ENCODE assay signal across 1 cellular context in genomic region chr20:63969851-63970713, GRCh38.
A peak's percentile ranks its signal among the peaks of the same experiment; 100 is the strongest.
TF ChIP-seq lines count a peak whose summit lies in the region.

A gene with protein sequence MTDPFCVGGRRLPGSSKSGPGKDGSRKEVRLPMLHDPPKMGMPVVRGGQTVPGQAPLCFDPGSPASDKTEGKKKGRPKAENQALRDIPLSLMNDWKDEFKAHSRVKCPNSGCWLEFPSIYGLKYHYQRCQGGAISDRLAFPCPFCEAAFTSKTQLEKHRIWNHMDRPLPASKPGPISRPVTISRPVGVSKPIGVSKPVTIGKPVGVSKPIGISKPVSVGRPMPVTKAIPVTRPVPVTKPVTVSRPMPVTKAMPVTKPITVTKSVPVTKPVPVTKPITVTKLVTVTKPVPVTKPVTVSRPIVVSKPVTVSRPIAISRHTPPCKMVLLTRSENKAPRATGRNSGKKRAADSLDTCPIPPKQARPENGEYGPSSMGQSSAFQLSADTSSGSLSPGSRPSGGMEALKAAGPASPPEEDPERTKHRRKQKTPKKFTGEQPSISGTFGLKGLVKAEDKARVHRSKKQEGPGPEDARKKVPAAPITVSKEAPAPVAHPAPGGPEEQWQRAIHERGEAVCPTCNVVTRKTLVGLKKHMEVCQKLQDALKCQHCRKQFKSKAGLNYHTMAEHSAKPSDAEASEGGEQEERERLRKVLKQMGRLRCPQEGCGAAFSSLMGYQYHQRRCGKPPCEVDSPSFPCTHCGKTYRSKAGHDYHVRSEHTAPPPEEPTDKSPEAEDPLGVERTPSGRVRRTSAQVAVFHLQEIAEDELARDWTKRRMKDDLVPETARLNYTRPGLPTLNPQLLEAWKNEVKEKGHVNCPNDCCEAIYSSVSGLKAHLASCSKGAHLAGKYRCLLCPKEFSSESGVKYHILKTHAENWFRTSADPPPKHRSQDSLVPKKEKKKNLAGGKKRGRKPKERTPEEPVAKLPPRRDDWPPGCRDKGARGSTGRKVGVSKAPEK (minus strand): TSS chr20:63969930. CDS start chr20:63967950, 1,980 bp downstream.

TF ChIP-seq in HepG2, 621 proteins besides CTCF, POLR2A, EP300 and RAD21 (continued from another document and continues in another):
- TF ChIP-seq PLRG1 (conservative IDR thresholded peaks at IDR 0.05) (no peak), TEAD2 (CRISPR knock-in tag; IDR thresholded peaks at IDR 0.05) (no peak; the same call in 1 of the 2 replicates), SRSF4 (IDR thresholded peaks at IDR 0.05; ENCODE audit: low read depth, low read length, poor library complexity, severe bottlenecking) (no peak), TAF15 (IDR thresholded peaks at IDR 0.05; ENCODE audit: low read depth, low read length, poor library complexity, severe bottlenecking) (peak; percentile 87), XRCC5 (optimal IDR thresholded peaks at IDR 0.05; ENCODE audit: low read length) (peak; percentile 30), GTF3A (CRISPR knock-in tag; conservative IDR thresholded peaks at IDR 0.05) (0 out of 2 replicates have a peak, but pooled peaks have one; percentile 59), ZNF772 (CRISPR knock-in tag; IDR thresholded peaks at IDR 0.05) (peak; percentile 71; the same call in 1 of the 2 replicates), AGO1 (IDR thresholded peaks at IDR 0.05; ENCODE audit: low read depth, low read length, poor library complexity, severe bottlenecking) (peak; percentile 92), PPARG (CRISPR knock-in tag; conservative IDR thresholded peaks at IDR 0.05) (0 out of 2 replicates have a peak, but pooled peaks have one; percentile 18), MXI1 (IDR thresholded peaks at IDR 0.05; ENCODE audit: borderline replicate concordance, low read depth, low read length) (peak; percentile 93), POGK (CRISPR knock-in tag; conservative IDR thresholded peaks at IDR 0.05) (peak; percentile 62; the same call in 1 of the 2 replicates), MATR3 (CRISPR knock-in tag; IDR thresholded peaks at IDR 0.05) (no peak), THAP11 (CRISPR knock-in tag; IDR thresholded peaks at IDR 0.05) (peak; percentile 82), HOXA9 (CRISPR knock-in tag; IDR thresholded peaks at IDR 0.05; ENCODE audit: borderline replicate concordance) (no peak), NFE2L1 (CRISPR knock-in tag; IDR thresholded peaks at IDR 0.05; ENCODE audit: borderline replicate concordance) (peak; percentile 54; the same call in 1 of the 2 replicates), ZFYVE20 (CRISPR knock-in tag; IDR thresholded peaks at IDR 0.05; ENCODE audit: borderline replicate concordance, low read depth) (no peak), ZNF33B (CRISPR knock-in tag; IDR thresholded peaks at IDR 0.05) (no peak), JUN (CRISPR knock-in tag; IDR thresholded peaks at IDR 0.05) (0 out of 2 replicates have a peak, but pooled peaks have one; percentile 49), SIN3B (IDR thresholded peaks at IDR 0.05; ENCODE audit: low read length) (0 out of 2 replicates have a peak, but pooled peaks have one; percentile 21), REPIN1 (CRISPR knock-in tag; IDR thresholded peaks at IDR 0.05; ENCODE audit: borderline replicate concordance, low read depth) (0 out of 2 replicates have a peak, but pooled peaks have one; percentile 44), ZNF878 (CRISPR knock-in tag; IDR thresholded peaks at IDR 0.05) (no peak), ZNF678 (CRISPR knock-in tag; IDR thresholded peaks at IDR 0.05) (no peak), SAP130 (CRISPR knock-in tag; IDR thresholded peaks at IDR 0.05; ENCODE audit: low read depth) (peak; percentile 67; the same call in 1 of the 2 replicates), FOXA3 (CRISPR knock-in tag; IDR thresholded peaks at IDR 0.05) (peak; percentile 4; the same call in 1 of the 2 replicates), ZSCAN20 (CRISPR knock-in tag; IDR thresholded peaks at IDR 0.05; ENCODE audit: borderline replicate concordance) (no peak), ZNF296 (CRISPR knock-in tag; conservative IDR thresholded peaks at IDR 0.05) (peak; percentile 33; the same call in 1 of the 2 replicates), ZBTB39 (CRISPR knock-in tag; IDR thresholded peaks at IDR 0.05) (0 out of 2 replicates have a peak, but pooled peaks have one; percentile 72), SPEN (CRISPR knock-in tag; IDR thresholded peaks at IDR 0.05; ENCODE audit: low read depth) (peak; percentile 38; the same call in 1 of the 2 replicates), ZNF274 (CRISPR knock-in tag; IDR thresholded peaks at IDR 0.05) (peak; percentile 90; the same call in 1 of the 2 replicates), CENPT (CRISPR knock-in tag; IDR thresholded peaks at IDR 0.05; ENCODE audit: low read depth) (no peak), PHB2 (IDR thresholded peaks at IDR 0.05; ENCODE audit: partially characterized antibody) (no peak), ZNF343 (CRISPR knock-in tag; IDR thresholded peaks at IDR 0.05) (0 out of 2 replicates have a peak, but pooled peaks have one; percentile 69), YEATS4 (CRISPR knock-in tag; IDR thresholded peaks at IDR 0.05; ENCODE audit: borderline replicate concordance) (peak; percentile 29; the same call in 1 of the 2 replicates), ZNF598 (CRISPR knock-in tag; IDR thresholded peaks at IDR 0.05; ENCODE audit: borderline replicate concordance) (peak; percentile 70; the same call in 1 of the 2 replicates), PAX8 (CRISPR knock-in tag; IDR thresholded peaks at IDR 0.05; ENCODE audit: borderline replicate concordance) (0 out of 2 replicates have a peak, but pooled peaks have one; percentile 25), SRY (CRISPR knock-in tag; IDR thresholded peaks at IDR 0.05) (peak; percentile 76; the same call in 1 of the 2 replicates), RXRA (CRISPR knock-in tag; IDR thresholded peaks at IDR 0.05) (peak; percentile 88), ZNF34 (CRISPR knock-in tag; IDR thresholded peaks at IDR 0.05; ENCODE audit: borderline replicate concordance) (0 out of 2 replicates have a peak, but pooled peaks have one; percentile 49), ZNF552 (CRISPR knock-in tag; IDR thresholded peaks at IDR 0.05; ENCODE audit: borderline replicate concordance) (peak; percentile 58; the same call in 1 of the 2 replicates)
- TF ChIP-seq, protein P1, sequence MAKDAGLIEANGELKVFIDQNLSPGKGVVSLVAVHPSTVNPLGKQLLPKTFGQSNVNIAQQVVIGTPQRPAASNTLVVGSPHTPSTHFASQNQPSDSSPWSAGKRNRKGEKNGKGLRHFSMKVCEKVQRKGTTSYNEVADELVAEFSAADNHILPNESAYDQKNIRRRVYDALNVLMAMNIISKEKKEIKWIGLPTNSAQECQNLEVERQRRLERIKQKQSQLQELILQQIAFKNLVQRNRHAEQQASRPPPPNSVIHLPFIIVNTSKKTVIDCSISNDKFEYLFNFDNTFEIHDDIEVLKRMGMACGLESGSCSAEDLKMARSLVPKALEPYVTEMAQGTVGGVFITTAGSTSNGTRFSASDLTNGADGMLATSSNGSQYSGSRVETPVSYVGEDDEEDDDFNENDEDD (CRISPR knock-in tag; IDR thresholded peaks at IDR 0.05; ENCODE audit: borderline replicate concordance) = no peak
- TF ChIP-seq, protein P2, sequence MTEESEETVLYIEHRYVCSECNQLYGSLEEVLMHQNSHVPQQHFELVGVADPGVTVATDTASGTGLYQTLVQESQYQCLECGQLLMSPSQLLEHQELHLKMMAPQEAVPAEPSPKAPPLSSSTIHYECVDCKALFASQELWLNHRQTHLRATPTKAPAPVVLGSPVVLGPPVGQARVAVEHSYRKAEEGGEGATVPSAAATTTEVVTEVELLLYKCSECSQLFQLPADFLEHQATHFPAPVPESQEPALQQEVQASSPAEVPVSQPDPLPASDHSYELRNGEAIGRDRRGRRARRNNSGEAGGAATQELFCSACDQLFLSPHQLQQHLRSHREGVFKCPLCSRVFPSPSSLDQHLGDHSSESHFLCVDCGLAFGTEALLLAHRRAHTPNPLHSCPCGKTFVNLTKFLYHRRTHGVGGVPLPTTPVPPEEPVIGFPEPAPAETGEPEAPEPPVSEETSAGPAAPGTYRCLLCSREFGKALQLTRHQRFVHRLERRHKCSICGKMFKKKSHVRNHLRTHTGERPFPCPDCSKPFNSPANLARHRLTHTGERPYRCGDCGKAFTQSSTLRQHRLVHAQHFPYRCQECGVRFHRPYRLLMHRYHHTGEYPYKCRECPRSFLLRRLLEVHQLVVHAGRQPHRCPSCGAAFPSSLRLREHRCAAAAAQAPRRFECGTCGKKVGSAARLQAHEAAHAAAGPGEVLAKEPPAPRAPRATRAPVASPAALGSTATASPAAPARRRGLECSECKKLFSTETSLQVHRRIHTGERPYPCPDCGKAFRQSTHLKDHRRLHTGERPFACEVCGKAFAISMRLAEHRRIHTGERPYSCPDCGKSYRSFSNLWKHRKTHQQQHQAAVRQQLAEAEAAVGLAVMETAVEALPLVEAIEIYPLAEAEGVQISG (CRISPR knock-in tag; IDR thresholded peaks at IDR 0.05) = peak; percentile 74
- TF ChIP-seq, protein P3, sequence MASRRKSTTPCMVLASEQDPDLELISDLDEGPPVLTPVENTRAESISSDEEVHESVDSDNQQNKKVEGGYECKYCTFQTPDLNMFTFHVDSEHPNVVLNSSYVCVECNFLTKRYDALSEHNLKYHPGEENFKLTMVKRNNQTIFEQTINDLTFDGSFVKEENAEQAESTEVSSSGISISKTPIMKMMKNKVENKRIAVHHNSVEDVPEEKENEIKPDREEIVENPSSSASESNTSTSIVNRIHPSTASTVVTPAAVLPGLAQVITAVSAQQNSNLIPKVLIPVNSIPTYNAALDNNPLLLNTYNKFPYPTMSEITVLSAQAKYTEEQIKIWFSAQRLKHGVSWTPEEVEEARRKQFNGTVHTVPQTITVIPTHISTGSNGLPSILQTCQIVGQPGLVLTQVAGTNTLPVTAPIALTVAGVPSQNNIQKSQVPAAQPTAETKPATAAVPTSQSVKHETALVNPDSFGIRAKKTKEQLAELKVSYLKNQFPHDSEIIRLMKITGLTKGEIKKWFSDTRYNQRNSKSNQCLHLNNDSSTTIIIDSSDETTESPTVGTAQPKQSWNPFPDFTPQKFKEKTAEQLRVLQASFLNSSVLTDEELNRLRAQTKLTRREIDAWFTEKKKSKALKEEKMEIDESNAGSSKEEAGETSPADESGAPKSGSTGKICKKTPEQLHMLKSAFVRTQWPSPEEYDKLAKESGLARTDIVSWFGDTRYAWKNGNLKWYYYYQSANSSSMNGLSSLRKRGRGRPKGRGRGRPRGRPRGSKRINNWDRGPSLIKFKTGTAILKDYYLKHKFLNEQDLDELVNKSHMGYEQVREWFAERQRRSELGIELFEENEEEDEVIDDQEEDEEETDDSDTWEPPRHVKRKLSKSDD (CRISPR knock-in tag; IDR thresholded peaks at IDR 0.05; ENCODE audit: low read depth) = peak; percentile 49; the same call in 1 of the 2 replicates
